Comparison of ENCODE assay signal across 15 cellular contexts in genomic region chr18:49904871-49905555, GRCh38.
A peak's percentile ranks its signal among the peaks of the same experiment; 100 is the strongest.
DNase-seq lines count a peak whose midpoint lies in the region; ATAC-seq and TF ChIP-seq lines count a peak whose summit lies in the region.
"Had no signal": no experiment of that assay in that cellular context is flagged by ENCODE, and none has a peak within 500 bp of the region (broad histone marks: within the 10 kb centered on the region; RNA-seq: fewer than 3 reads in every experiment).

No MANE protein-coding gene starts in this region.

- no peak for TF ChIP-seq CTCF in neural crest cell (conservative IDR thresholded peaks at IDR 0.05)

- in situ Hi-C loops in HAP-1 (cut with MboI; ENCODE audit: low sequenced_read_pairs) = no loop called here

- intact Hi-C loops in activated naive CD4-positive, alpha-beta T cell treated with anti-CD3 and anti-CD28 coated beads for 36 hours (cut with micrococcal nuclease) = no loop called here

- no peaks in the 10 kb centered on the region for H3K4me1 ChIP-seq in HAP-1
- H3K4me1 ChIP-seq: BLaER1 treated with 17β-estradiol and CSF1 and Interleukin-3, amounts not matched to agents 10 nM and 100 nM had no signal

- no peaks in the 10 kb centered on the region for H3K9me3 Mint-ChIP-seq in activated CD8-positive, alpha-beta memory T cell treated with anti-CD3 and anti-CD28 coated beads, Interleukin-2, amount 10 ng/mL, durations not matched to agents 7 days and 5 days (ENCODE audit: low read depth)
- H3K9me3 Mint-ChIP-seq in neural crest cell = no peaks in the 10 kb centered on the region
- H3K9me3 Mint-ChIP-seq in activated naive CD4-positive, alpha-beta T cell treated with anti-CD3 and anti-CD28 coated beads for 36 hours = no peaks in the 10 kb centered on the region
- H3K9me3 Mint-ChIP-seq: CD4-positive, alpha-beta T cell; H9; HFFc6 had no signal

- H3K27me3 ChIP-seq in HAP-1 (ENCODE audit: low read depth) = no peaks in the 10 kb centered on the region
- H3K27me3 ChIP-seq: BLaER1 treated with 17β-estradiol and CSF1 and Interleukin-3, amounts not matched to agents 10 nM and 100 nM had no signal

- peak; percentile 33 for ATAC-seq in activated CD8-positive, alpha-beta memory T cell treated with anti-CD3 and anti-CD28 coated beads, Interleukin-2, amount 10 ng/mL, durations not matched to agents 7 days and 5 days

- H3K4me1 Mint-ChIP-seq in activated CD8-positive, alpha-beta memory T cell treated with anti-CD3 and anti-CD28 coated beads, Interleukin-2, amount 10 ng/mL, durations not matched to agents 7 days and 5 days = peaks cover 11% of the 10 kb centered on the region
- H3K4me1 Mint-ChIP-seq in neural crest cell = no peaks in the 10 kb centered on the region
- H3K4me1 Mint-ChIP-seq in activated naive CD4-positive, alpha-beta T cell treated with anti-CD3 and anti-CD28 coated beads for 36 hours (ENCODE audit: low read depth) = no peaks in the 10 kb centered on the region

- CTCF ChIA-PET in activated CD8-positive, alpha-beta memory T cell treated with anti-CD3 and anti-CD28 coated beads, Interleukin-2, amount 10 ng/mL, durations not matched to agents 7 days and 5 days (lab: Charles Lee) = interaction anchor here (0.8 kb wide), 1 partner anchor 46 kb away, joined by 4 read pairs; no protein-coding TSS in a partner anchor
- CTCF ChIA-PET in activated naive CD4-positive, alpha-beta T cell treated with anti-CD3 and anti-CD28 coated beads for 36 hours (lab: Charles Lee) = no interaction called here

- no peaks in the 10 kb centered on the region for H3K36me3 Mint-ChIP-seq in activated CD8-positive, alpha-beta memory T cell treated with anti-CD3 and anti-CD28 coated beads, Interleukin-2, amount 10 ng/mL, durations not matched to agents 7 days and 5 days
- no peaks in the 10 kb centered on the region for H3K36me3 Mint-ChIP-seq in neural crest cell (ENCODE audit: low read depth)
- no peaks in the 10 kb centered on the region for H3K36me3 Mint-ChIP-seq in activated naive CD4-positive, alpha-beta T cell treated with anti-CD3 and anti-CD28 coated beads for 36 hours (ENCODE audit: low read depth)

- H3K4me3 Mint-ChIP-seq in activated CD8-positive, alpha-beta memory T cell treated with anti-CD3 and anti-CD28 coated beads, Interleukin-2, amount 10 ng/mL, durations not matched to agents 7 days and 5 days = no peak overlapping the region
- H3K4me3 Mint-ChIP-seq in neural crest cell = no peak overlapping the region
- H3K4me3 Mint-ChIP-seq in activated naive CD4-positive, alpha-beta T cell treated with anti-CD3 and anti-CD28 coated beads for 36 hours = no peak overlapping the region
- H3K4me3 Mint-ChIP-seq: CD4-positive, alpha-beta T cell; H9; HFFc6 had no signal

- DNase-seq in activated CD8-positive, alpha-beta memory T cell treated with anti-CD3 and anti-CD28 coated beads, Interleukin-2, amount 10 ng/mL, durations not matched to agents 7 days and 5 days = no peak
- DNase-seq in activated CD8-positive, alpha-beta memory T cell treated with anti-CD3 and anti-CD28 coated beads for 24 hours = no peak
- peak; percentile 14 for DNase-seq in NCI-H226
- no peak for DNase-seq in neural crest cell (ENCODE audit: low read depth, low spot score)
- no peak for DNase-seq in HAP-1 (ENCODE audit: low spot score in 2 of 2)
- DNase-seq in activated T-cell treated with anti-CD3 and anti-CD28 coated beads, Interleukin-2, amount 50 U/mL, for 48 hours = no peak
- no peak for DNase-seq in activated naive CD4-positive, alpha-beta T cell treated with anti-CD3 and anti-CD28 coated beads for 36 hours
- DNase-seq: ACHN; CD4-positive, alpha-beta T cell; DND-41; GF-D8; GOT3; H9; HFFc6 had no signal

- H3K9me3 ChIP-seq in HAP-1 = no peaks in the 10 kb centered on the region
- H3K9me3 ChIP-seq: BLaER1 treated with 17β-estradiol and CSF1 and Interleukin-3, amounts not matched to agents 10 nM and 100 nM had no signal

- H3K4me3 ChIP-seq in HAP-1 = no peak overlapping the region
- H3K4me3 ChIP-seq: BLaER1 treated with 17β-estradiol and CSF1 and Interleukin-3, amounts not matched to agents 10 nM and 100 nM had no signal

- H3K27me3 Mint-ChIP-seq in activated CD8-positive, alpha-beta memory T cell treated with anti-CD3 and anti-CD28 coated beads, Interleukin-2, amount 10 ng/mL, durations not matched to agents 7 days and 5 days = peaks cover 6% of the 10 kb centered on the region
- H3K27me3 Mint-ChIP-seq in neural crest cell (ENCODE audit: low read depth) = peaks cover 3% of the 10 kb centered on the region
- H3K27me3 Mint-ChIP-seq in activated naive CD4-positive, alpha-beta T cell treated with anti-CD3 and anti-CD28 coated beads for 36 hours (ENCODE audit: low read depth) = peaks cover 1% of the 10 kb centered on the region

- H3K36me3 ChIP-seq in HAP-1 (replicated peaks) = no peaks in the 10 kb centered on the region; the same call in 1 of the 2 replicates
- H3K36me3 ChIP-seq: BLaER1 treated with 17β-estradiol and CSF1 and Interleukin-3, amounts not matched to agents 10 nM and 100 nM had no signal

- no peak overlapping the region for H3K27ac Mint-ChIP-seq in activated CD8-positive, alpha-beta memory T cell treated with anti-CD3 and anti-CD28 coated beads, Interleukin-2, amount 10 ng/mL, durations not matched to agents 7 days and 5 days
- peak overlapping the region; percentile 22 for H3K27ac Mint-ChIP-seq in neural crest cell (ENCODE audit: unreplicated experiment)
- H3K27ac Mint-ChIP-seq in activated naive CD4-positive, alpha-beta T cell treated with anti-CD3 and anti-CD28 coated beads for 36 hours = no peak overlapping the region
- H3K27ac Mint-ChIP-seq: CD4-positive, alpha-beta T cell; HFFc6 had no signal
